In the genomic region with DNA sequence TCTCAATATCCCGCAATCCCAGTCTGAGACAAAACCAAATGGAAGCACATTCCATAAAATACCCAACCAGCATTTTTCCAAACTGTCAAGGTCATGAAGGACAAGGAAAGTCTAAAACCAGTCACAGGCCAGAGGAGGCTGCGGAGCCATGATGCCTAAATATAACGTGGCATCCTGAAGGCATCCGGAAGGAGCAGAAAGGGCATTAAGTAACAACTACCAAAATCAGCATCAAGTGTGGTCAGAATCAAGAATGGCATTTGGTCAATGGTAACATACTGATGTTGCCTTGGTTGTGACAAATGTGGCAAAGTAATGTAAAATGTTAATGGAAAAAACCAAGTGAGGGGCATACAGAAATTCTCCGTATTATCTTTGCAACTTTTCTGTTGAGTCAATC, we compare ENCODE assay signal across 1 cellular context.
TF ChIP-seq lines count a peak whose summit lies in the region.

No MANE protein-coding gene starts in this region.

TF ChIP-seq in HepG2, 621 proteins besides CTCF, POLR2A, EP300 and RAD21:
- TF ChIP-seq, protein P1, sequence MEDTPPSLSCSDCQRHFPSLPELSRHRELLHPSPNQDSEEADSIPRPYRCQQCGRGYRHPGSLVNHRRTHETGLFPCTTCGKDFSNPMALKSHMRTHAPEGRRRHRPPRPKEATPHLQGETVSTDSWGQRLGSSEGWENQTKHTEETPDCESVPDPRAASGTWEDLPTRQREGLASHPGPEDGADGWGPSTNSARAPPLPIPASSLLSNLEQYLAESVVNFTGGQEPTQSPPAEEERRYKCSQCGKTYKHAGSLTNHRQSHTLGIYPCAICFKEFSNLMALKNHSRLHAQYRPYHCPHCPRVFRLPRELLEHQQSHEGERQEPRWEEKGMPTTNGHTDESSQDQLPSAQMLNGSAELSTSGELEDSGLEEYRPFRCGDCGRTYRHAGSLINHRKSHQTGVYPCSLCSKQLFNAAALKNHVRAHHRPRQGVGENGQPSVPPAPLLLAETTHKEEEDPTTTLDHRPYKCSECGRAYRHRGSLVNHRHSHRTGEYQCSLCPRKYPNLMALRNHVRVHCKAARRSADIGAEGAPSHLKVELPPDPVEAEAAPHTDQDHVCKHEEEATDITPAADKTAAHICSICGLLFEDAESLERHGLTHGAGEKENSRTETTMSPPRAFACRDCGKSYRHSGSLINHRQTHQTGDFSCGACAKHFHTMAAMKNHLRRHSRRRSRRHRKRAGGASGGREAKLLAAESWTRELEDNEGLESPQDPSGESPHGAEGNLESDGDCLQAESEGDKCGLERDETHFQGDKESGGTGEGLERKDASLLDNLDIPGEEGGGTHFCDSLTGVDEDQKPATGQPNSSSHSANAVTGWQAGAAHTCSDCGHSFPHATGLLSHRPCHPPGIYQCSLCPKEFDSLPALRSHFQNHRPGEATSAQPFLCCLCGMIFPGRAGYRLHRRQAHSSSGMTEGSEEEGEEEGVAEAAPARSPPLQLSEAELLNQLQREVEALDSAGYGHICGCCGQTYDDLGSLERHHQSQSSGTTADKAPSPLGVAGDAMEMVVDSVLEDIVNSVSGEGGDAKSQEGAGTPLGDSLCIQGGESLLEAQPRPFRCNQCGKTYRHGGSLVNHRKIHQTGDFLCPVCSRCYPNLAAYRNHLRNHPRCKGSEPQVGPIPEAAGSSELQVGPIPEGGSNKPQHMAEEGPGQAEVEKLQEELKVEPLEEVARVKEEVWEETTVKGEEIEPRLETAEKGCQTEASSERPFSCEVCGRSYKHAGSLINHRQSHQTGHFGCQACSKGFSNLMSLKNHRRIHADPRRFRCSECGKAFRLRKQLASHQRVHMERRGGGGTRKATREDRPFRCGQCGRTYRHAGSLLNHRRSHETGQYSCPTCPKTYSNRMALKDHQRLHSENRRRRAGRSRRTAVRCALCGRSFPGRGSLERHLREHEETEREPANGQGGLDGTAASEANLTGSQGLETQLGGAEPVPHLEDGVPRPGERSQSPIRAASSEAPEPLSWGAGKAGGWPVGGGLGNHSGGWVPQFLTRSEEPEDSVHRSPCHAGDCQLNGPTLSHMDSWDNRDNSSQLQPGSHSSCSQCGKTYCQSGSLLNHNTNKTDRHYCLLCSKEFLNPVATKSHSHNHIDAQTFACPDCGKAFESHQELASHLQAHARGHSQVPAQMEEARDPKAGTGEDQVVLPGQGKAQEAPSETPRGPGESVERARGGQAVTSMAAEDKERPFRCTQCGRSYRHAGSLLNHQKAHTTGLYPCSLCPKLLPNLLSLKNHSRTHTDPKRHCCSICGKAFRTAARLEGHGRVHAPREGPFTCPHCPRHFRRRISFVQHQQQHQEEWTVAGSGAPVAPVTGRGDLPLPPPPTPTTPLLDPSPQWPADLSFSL (CRISPR knock-in tag; IDR thresholded peaks at IDR 0.05) = no peak
- no peak for TF ChIP-seq NFYB (CRISPR knock-in tag; IDR thresholded peaks at IDR 0.05)
- no peak for TF ChIP-seq ELF3 (CRISPR knock-in tag; IDR thresholded peaks at IDR 0.05)
- no peak for TF ChIP-seq ZMYM4 (CRISPR knock-in tag; IDR thresholded peaks at IDR 0.05)
- TF ChIP-seq ZNF33A (CRISPR knock-in tag; IDR thresholded peaks at IDR 0.05; ENCODE audit: borderline replicate concordance) = no peak
- TF ChIP-seq, protein P2, sequence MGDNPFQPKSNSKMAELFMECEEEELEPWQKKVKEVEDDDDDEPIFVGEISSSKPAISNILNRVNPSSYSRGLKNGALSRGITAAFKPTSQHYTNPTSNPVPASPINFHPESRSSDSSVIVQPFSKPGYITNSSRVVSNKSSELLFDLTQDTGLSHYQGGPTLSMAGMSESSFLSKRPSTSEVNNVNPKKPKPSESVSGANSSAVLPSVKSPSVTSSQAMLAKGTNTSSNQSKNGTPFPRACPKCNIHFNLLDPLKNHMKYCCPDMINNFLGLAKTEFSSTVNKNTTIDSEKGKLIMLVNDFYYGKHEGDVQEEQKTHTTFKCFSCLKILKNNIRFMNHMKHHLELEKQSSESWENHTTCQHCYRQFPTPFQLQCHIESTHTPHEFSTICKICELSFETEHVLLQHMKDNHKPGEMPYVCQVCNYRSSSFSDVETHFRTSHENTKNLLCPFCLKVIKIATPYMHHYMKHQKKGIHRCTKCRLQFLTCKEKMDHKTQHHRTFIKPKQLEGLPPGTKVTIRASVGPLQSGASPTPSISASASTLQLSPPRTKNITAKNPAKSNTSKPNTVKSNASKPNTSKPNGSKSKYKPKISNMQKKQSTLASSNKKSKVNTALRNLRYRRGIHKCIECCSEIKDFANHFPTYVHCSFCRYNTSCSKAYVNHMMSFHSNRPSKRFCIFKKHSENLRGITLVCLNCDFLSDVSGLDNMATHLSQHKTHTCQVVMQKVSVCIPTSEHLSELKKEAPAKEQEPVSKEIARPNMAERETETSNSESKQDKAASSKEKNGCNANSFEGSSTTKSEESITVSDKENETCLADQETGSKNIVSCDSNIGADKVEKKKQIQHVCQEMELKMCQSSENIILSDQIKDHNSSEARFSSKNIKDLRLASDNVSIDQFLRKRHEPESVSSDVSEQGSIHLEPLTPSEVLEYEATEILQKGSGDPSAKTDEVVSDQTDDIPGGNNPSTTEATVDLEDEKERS (CRISPR knock-in tag; IDR thresholded peaks at IDR 0.05) = no peak
- TF ChIP-seq, protein P3, sequence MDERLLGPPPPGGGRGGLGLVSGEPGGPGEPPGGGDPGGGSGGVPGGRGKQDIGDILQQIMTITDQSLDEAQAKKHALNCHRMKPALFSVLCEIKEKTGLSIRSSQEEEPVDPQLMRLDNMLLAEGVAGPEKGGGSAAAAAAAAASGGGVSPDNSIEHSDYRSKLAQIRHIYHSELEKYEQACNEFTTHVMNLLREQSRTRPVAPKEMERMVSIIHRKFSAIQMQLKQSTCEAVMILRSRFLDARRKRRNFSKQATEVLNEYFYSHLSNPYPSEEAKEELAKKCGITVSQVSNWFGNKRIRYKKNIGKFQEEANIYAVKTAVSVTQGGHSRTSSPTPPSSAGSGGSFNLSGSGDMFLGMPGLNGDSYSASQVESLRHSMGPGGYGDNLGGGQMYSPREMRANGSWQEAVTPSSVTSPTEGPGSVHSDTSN (CRISPR knock-in tag; IDR thresholded peaks at IDR 0.05) = no peak
- TF ChIP-seq RARA (CRISPR knock-in tag; IDR thresholded peaks at IDR 0.05) = no peak
- no peak for TF ChIP-seq ZNF30 (CRISPR knock-in tag; IDR thresholded peaks at IDR 0.05)
- no peak for TF ChIP-seq BRD4 (CRISPR knock-in tag; IDR thresholded peaks at IDR 0.05)
- TF ChIP-seq ZNF552 (CRISPR knock-in tag; IDR thresholded peaks at IDR 0.05; ENCODE audit: borderline replicate concordance) = no peak
- TF ChIP-seq FOXC1 (CRISPR knock-in tag; IDR thresholded peaks at IDR 0.05; ENCODE audit: borderline replicate concordance) = no peak
- TF ChIP-seq ZFP36L1 (CRISPR knock-in tag; IDR thresholded peaks at IDR 0.05) = no peak
- TF ChIP-seq STAG1 (CRISPR knock-in tag; IDR thresholded peaks at IDR 0.05) = no peak
- TF ChIP-seq ZNF136 (CRISPR knock-in tag; IDR thresholded peaks at IDR 0.05; ENCODE audit: low read depth) = no peak
- TF ChIP-seq, protein P4, sequence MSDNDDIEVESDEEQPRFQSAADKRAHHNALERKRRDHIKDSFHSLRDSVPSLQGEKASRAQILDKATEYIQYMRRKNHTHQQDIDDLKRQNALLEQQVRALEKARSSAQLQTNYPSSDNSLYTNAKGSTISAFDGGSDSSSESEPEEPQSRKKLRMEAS (IDR thresholded peaks at IDR 0.05) = no peak
- TF ChIP-seq HMG20A (CRISPR knock-in tag; IDR thresholded peaks at IDR 0.05; ENCODE audit: borderline replicate concordance) = no peak
- no peak for TF ChIP-seq MED8 (CRISPR knock-in tag; IDR thresholded peaks at IDR 0.05; ENCODE audit: insufficient replicate concordance)
- TF ChIP-seq, protein P5, sequence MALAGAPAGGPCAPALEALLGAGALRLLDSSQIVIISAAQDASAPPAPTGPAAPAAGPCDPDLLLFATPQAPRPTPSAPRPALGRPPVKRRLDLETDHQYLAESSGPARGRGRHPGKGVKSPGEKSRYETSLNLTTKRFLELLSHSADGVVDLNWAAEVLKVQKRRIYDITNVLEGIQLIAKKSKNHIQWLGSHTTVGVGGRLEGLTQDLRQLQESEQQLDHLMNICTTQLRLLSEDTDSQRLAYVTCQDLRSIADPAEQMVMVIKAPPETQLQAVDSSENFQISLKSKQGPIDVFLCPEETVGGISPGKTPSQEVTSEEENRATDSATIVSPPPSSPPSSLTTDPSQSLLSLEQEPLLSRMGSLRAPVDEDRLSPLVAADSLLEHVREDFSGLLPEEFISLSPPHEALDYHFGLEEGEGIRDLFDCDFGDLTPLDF (CRISPR knock-in tag; IDR thresholded peaks at IDR 0.05) = no peak
